In genomic region chr10:43220971-43221418, GRCh38 we compare ENCODE assay signal across 18 cellular contexts. TPM values are rescaled to one million over a fixed set of nuclear protein-coding genes. Genes with fewer than 3 reads are reported as not detected.
DNase-seq lines count a peak whose midpoint lies in the region; ATAC-seq, FAIRE-seq and TF ChIP-seq lines count a peak whose summit lies in the region.
"Had no signal": no experiment of that assay in that cellular context is flagged by ENCODE, and none has a peak within 500 bp of the region (broad histone marks: within the 10 kb centered on the region; RNA-seq: fewer than 3 reads in every experiment).

No MANE protein-coding gene starts in this region.

- CTCF ChIA-PET in activated CD8-positive, alpha-beta T cell treated with anti-CD3 and anti-CD28 coated beads, Interleukin-2, amount 10 ng/mL, durations not matched to agents 7 days and 5 days (lab: Charles Lee): interaction anchor here (1.0 to 5.7 kb wide), 4 partner anchors 10 to 241 kb away, joined by 4 to 24 read pairs (median 6); no protein-coding TSS in a partner anchor

- H3K36me3 ChIP-seq in kidney (ENCODE audit: control insufficient read depth in 1 of 2, insufficient read depth in 2 of 2, low read length in 2 of 2) (no peaks in the 10 kb centered on the region), BE2C (no peaks in the 10 kb centered on the region)
- H3K36me3 ChIP-seq: breast epithelium, spleen had no signal

- H3K4me1 ChIP-seq in kidney (ENCODE audit: control insufficient read depth in 1 of 2, insufficient read depth in 1 of 2, low read depth in 1 of 2, low read length in 2 of 2): no peaks in the 10 kb centered on the region
- no peaks in the 10 kb centered on the region for H3K4me1 ChIP-seq in BE2C

- peaks cover 12 to 16% (median 15%) of the 10 kb centered on the region in 3 donors for H3K27me3 Mint-ChIP-seq in CD14-positive monocyte (ENCODE audit: low read depth in 3 of 3)
- H3K27me3 Mint-ChIP-seq in activated CD8-positive, alpha-beta T cell treated with anti-CD3 and anti-CD28 coated beads, Interleukin-2, amount 10 ng/mL, durations not matched to agents 7 days and 5 days (ENCODE audit: low read depth): peaks cover 22% of the 10 kb centered on the region
- H3K27me3 Mint-ChIP-seq: activated naive CD4-positive, alpha-beta T cell treated with anti-CD3 and anti-CD28 coated beads, Interleukin-2, amount 50 U/mL, for 24 hours had no signal

- DNase-seq in CD14-positive monocyte (ENCODE audit: low spot score): peak; percentile 27
- DNase-seq in activated CD8-positive, alpha-beta T cell treated with anti-CD3 and anti-CD28 coated beads, Interleukin-2, amount 10 ng/mL, durations not matched to agents 7 days and 5 days: no peak
- peak; percentile 41 for DNase-seq in kidney
- DNase-seq in BE2C: no peak
- no peak for DNase-seq in NCI-H226
- DNase-seq in stimulated activated CD4-positive, alpha-beta T cell treated with anti-CD3 and anti-CD28 coated beads, Interleukin-2, amount 100 ng/mL, for 48 hours: no peak
- DNase-seq: activated CD4-positive, alpha-beta T cell treated with anti-CD3 and anti-CD28 coated beads, Interleukin-2, amount 50 U/mL, for 4 hours; IMR-90; midbrain; substantia nigra had no signal

- H3K27ac ChIP-seq in kidney (ENCODE audit: low read depth in 2 of 2, low read length in 2 of 2): no peak overlapping the region
- H3K27ac ChIP-seq: spleen had no signal

- no peak overlapping the region for H3K9ac ChIP-seq in kidney (ENCODE audit: low read length in 2 of 2)

- no peaks in the 10 kb centered on the region for H3K9me3 ChIP-seq in kidney (ENCODE audit: control insufficient read depth in 1 of 2, low read length in 2 of 2)
- no peaks in the 10 kb centered on the region for H3K9me3 ChIP-seq in BE2C
- H3K9me3 ChIP-seq: breast epithelium, spleen had no signal

- peak overlapping the region in 1 of 7 donors; percentile 42 for H3K27ac Mint-ChIP-seq in CD14-positive monocyte
- H3K27ac Mint-ChIP-seq in activated CD8-positive, alpha-beta T cell treated with anti-CD3 and anti-CD28 coated beads, Interleukin-2, amount 10 ng/mL, durations not matched to agents 7 days and 5 days: no peak overlapping the region
- H3K27ac Mint-ChIP-seq: activated naive CD4-positive, alpha-beta T cell treated with anti-CD3 and anti-CD28 coated beads, Interleukin-2, amount 50 U/mL, for 24 hours had no signal

- H3K4me3 Mint-ChIP-seq in CD14-positive monocyte: no peak overlapping the region
- no peak overlapping the region for H3K4me3 Mint-ChIP-seq in activated CD8-positive, alpha-beta T cell treated with anti-CD3 and anti-CD28 coated beads, Interleukin-2, amount 10 ng/mL, durations not matched to agents 7 days and 5 days
- H3K4me3 Mint-ChIP-seq: activated naive CD4-positive, alpha-beta T cell treated with anti-CD3 and anti-CD28 coated beads, Interleukin-2, amount 50 U/mL, for 24 hours had no signal

- H3K4me1 Mint-ChIP-seq in CD14-positive monocyte: peaks cover 3% of the 10 kb centered on the region
- H3K4me1 Mint-ChIP-seq in activated CD8-positive, alpha-beta T cell treated with anti-CD3 and anti-CD28 coated beads, Interleukin-2, amount 10 ng/mL, durations not matched to agents 7 days and 5 days (ENCODE audit: low read depth): peaks cover 4% of the 10 kb centered on the region
- H3K4me1 Mint-ChIP-seq: activated naive CD4-positive, alpha-beta T cell treated with anti-CD3 and anti-CD28 coated beads, Interleukin-2, amount 50 U/mL, for 24 hours had no signal

- ATAC-seq in GM18907 (IDR thresholded peaks at IDR 0.05; ENCODE audit: unreplicated experiment): peak; percentile 43
- peak; percentile 25 for ATAC-seq in activated CD8-positive, alpha-beta T cell treated with anti-CD3 and anti-CD28 coated beads, Interleukin-2, amount 10 ng/mL, durations not matched to agents 7 days and 5 days
- ATAC-seq in HG03095 (IDR thresholded peaks at IDR 0.05; ENCODE audit: unreplicated experiment): no peak

- peaks cover 0 to 3% (median 0%) of the 10 kb centered on the region in 7 donors for H3K9me3 Mint-ChIP-seq in CD14-positive monocyte
- H3K9me3 Mint-ChIP-seq in activated CD8-positive, alpha-beta T cell treated with anti-CD3 and anti-CD28 coated beads, Interleukin-2, amount 10 ng/mL, durations not matched to agents 7 days and 5 days (ENCODE audit: insufficient read depth): no peaks in the 10 kb centered on the region
- H3K9me3 Mint-ChIP-seq: activated naive CD4-positive, alpha-beta T cell treated with anti-CD3 and anti-CD28 coated beads, Interleukin-2, amount 50 U/mL, for 24 hours; immature natural killer cell had no signal

- H3K4me3 ChIP-seq in kidney (ENCODE audit: low read length in 2 of 2) (no peak overlapping the region), BE2C (ENCODE audit: low read depth, low read length) (no peak overlapping the region)
- H3K4me3 ChIP-seq: breast epithelium, spleen had no signal

- intact Hi-C loops in CD14-positive monocyte (cut with micrococcal nuclease) (no loop called here), kidney (cut with DNase I) (no loop called here)

- no peaks in the 10 kb centered on the region for H3K36me3 Mint-ChIP-seq in CD14-positive monocyte
- no peaks in the 10 kb centered on the region for H3K36me3 Mint-ChIP-seq in activated CD8-positive, alpha-beta T cell treated with anti-CD3 and anti-CD28 coated beads, Interleukin-2, amount 10 ng/mL, durations not matched to agents 7 days and 5 days (ENCODE audit: low read depth)
- H3K36me3 Mint-ChIP-seq: activated naive CD4-positive, alpha-beta T cell treated with anti-CD3 and anti-CD28 coated beads, Interleukin-2, amount 50 U/mL, for 24 hours had no signal

- POLR2A ChIA-PET in activated CD8-positive, alpha-beta T cell treated with anti-CD3 and anti-CD28 coated beads, Interleukin-2, amount 10 ng/mL, durations not matched to agents 7 days and 5 days (lab: Charles Lee): no interaction called here

- FAIRE-seq in kidney (lab: Jason Lieb, UNC): no peak
- FAIRE-seq: frontal cortex had no signal

- no peaks in the 10 kb centered on the region for H3K27me3 ChIP-seq in BE2C
- H3K27me3 ChIP-seq: breast epithelium had no signal

- TF ChIP-seq CTCF in CD14-positive monocyte (IDR thresholded peaks at IDR 0.05) (no peak), kidney (IDR thresholded peaks at IDR 0.05; ENCODE audit: borderline replicate concordance, extremely low read depth, insufficient read depth) (no peak), BE2C (IDR thresholded peaks at IDR 0.05; ENCODE audit: low read depth, low read length) (no peak)

RNA-seq across cellular contexts. Expression of gene RASGEF1A, which starts 45.9 kb away (rescaled TPM):
- 1 to 10 TPM in 1 of 2 donors, under 1 TPM in 1; 0.68 to 1.8 TPM for polyA plus RNA-seq in CD14-positive monocyte
- total RNA-seq in activated CD8-positive, alpha-beta T cell treated with anti-CD3 and anti-CD28 coated beads, Interleukin-2, amount 10 ng/mL, durations not matched to agents 7 days and 5 days: 1 to 10 TPM; 3.6 to 4.0 TPM
- total RNA-seq in kidney: 3.6 TPM
- polyA plus RNA-seq in kidney (ENCODE audit: insufficient read depth, low read depth, low replicate concordance): 2.8 TPM
- 0.25 TPM for polyA plus RNA-seq in BE2C (2012; ENCODE audit: insufficient read depth, insufficient read length, low read depth)
- total RNA-seq: osteocyte had no signal

Comparison
In these comparisons a context has a peak if more than half of its experiments do, and no peak if none do; other contexts are left out.
1. DNase-seq: peak in CD14-positive monocyte (single experiment) and kidney (single experiment); none in activated CD8-positive, alpha-beta T cell treated with anti-CD3 and anti-CD28 coated beads, Interleukin-2, amount 10 ng/mL, durations not matched to agents 7 days and 5 days (single experiment), BE2C (single experiment), NCI-H226 (single experiment) and stimulated activated CD4-positive, alpha-beta T cell treated with anti-CD3 and anti-CD28 coated beads, Interleukin-2, amount 100 ng/mL, for 48 hours (0 of 2).